Comparison of ENCODE assay signal across 6 cellular contexts in genomic region chr19:2235396-2236284, GRCh38. TPM values are rescaled to one million over a fixed set of nuclear protein-coding genes. Genes with fewer than 3 reads are reported as not detected.
DNase-seq lines count a peak whose midpoint lies in the region; ATAC-seq lines count a peak whose summit lies in the region.

No MANE protein-coding gene starts in this region.

- ATAC-seq in GM18499 (IDR thresholded peaks at IDR 0.05; ENCODE audit: insufficient read depth, unreplicated experiment) (peak; percentile 7), HG03025 (IDR thresholded peaks at IDR 0.05; ENCODE audit: low FRiP score, unreplicated experiment) (peak; percentile 24), aorta (ENCODE audit: low FRiP score) (no peak)

- H3K4me1 ChIP-seq in iPS-18a (ENCODE audit: control insufficient read depth, low read depth, low read length) (peaks cover 23% of the 10 kb centered on the region), aorta (ENCODE audit: control insufficient read depth in 1 of 2, insufficient read depth in 2 of 2, low read length in 2 of 2) (peaks cover 0 to 2% of the 10 kb centered on the region in 2 donors)

- H3K9me3 ChIP-seq in iPS-18a (ENCODE audit: control insufficient read depth, low read depth, low read length) (no peaks in the 10 kb centered on the region), aorta (ENCODE audit: control insufficient read depth, low read length) (no peaks in the 10 kb centered on the region)

- 0 to 1% methylated on average over 62 to 73 of the region's 73 CpGs for WGBS in aorta, 2 donors

- peak overlapping the region; percentile 91 for H3K9ac ChIP-seq in iPS-18a (ENCODE audit: low read length)

- H3K27me3 ChIP-seq in iPS-18a (ENCODE audit: control insufficient read depth, insufficient read depth, low read length) (no peaks in the 10 kb centered on the region), aorta (ENCODE audit: control insufficient read depth in 1 of 2, insufficient read depth in 2 of 2, low read length in 1 of 2) (no peaks in the 10 kb centered on the region)

- H3K36me3 ChIP-seq in iPS-18a (ENCODE audit: control insufficient read depth, low read depth, low read length): peaks cover 16% of the 10 kb centered on the region
- H3K36me3 ChIP-seq in aorta (ENCODE audit: control insufficient read depth in 1 of 2, insufficient read depth in 2 of 2, low read length in 1 of 2): no peaks in the 10 kb centered on the region

- peak; percentile 48 for DNase-seq in SW480 (ENCODE audit: low spot score)
- no peak for DNase-seq in aorta
- no peak for DNase-seq in cortex of kidney (lab: John Stamatoyannopoulos, UW)

- H3K27ac ChIP-seq in iPS-18a (ENCODE audit: low read length) (peak overlapping the region; percentile 24), aorta (ENCODE audit: low read depth in 1 of 2, low read length in 2 of 2) (peak overlapping the region in 1 of 2 donors; percentile 91)

- intact Hi-C loops in aorta (cut with DNase I): loop anchor here (2.0 to 5.0 kb wide), 5 partner anchors 37 to 157 kb away; no protein-coding TSS in a partner anchor

- H3K4me3 ChIP-seq in iPS-18a (ENCODE audit: low read length) (peak overlapping the region; percentile 90), aorta (ENCODE audit: low read length in 2 of 2) (peak overlapping the region; percentile 85 to 94)

RNA-seq across cellular contexts. Expression of gene PLEKHJ1, which starts 0.5 kb away (rescaled TPM):
- total RNA-seq in aorta: 10 to 100 TPM; 24.9 to 37.7 TPM
- polyA plus RNA-seq in aorta: 10 to 100 TPM; 50.9 to 56.2 TPM

RNA-seq across cellular contexts. Expression of gene SF3A2, which starts 1.0 kb away (rescaled TPM):
- 10 to 100 TPM; 56.1 to 62.2 TPM for total RNA-seq in aorta
- 10 to 100 TPM; 23.8 to 64.9 TPM for polyA plus RNA-seq in aorta

RNA-seq across cellular contexts. Expression of gene AMH, which starts 13.5 kb away (rescaled TPM):
- 1 to 10 TPM; 1.5 to 1.8 TPM for total RNA-seq in aorta
- 1 to 10 TPM; 1.7 to 3.1 TPM for polyA plus RNA-seq in aorta

RNA-seq across cellular contexts. Expression of gene JSRP1, which starts 20.6 kb away (rescaled TPM):
- total RNA-seq in aorta: under 1 TPM in 1 of 2 donors, not detected in 1; 0.42 TPM
- polyA plus RNA-seq in aorta: under 1 TPM in 1 of 2 donors, not detected in 1; 0.38 TPM

RNA-seq across cellular contexts. Expression of gene PEAK3, which starts 46.3 kb away (rescaled TPM):
- 1 to 10 TPM in 1 of 2 donors, under 1 TPM in 1; 0.93 to 1.5 TPM for total RNA-seq in aorta
- under 1 TPM in 1 of 2 donors, not detected in 1; 0.88 TPM for polyA plus RNA-seq in aorta
